In the genomic region with DNA sequence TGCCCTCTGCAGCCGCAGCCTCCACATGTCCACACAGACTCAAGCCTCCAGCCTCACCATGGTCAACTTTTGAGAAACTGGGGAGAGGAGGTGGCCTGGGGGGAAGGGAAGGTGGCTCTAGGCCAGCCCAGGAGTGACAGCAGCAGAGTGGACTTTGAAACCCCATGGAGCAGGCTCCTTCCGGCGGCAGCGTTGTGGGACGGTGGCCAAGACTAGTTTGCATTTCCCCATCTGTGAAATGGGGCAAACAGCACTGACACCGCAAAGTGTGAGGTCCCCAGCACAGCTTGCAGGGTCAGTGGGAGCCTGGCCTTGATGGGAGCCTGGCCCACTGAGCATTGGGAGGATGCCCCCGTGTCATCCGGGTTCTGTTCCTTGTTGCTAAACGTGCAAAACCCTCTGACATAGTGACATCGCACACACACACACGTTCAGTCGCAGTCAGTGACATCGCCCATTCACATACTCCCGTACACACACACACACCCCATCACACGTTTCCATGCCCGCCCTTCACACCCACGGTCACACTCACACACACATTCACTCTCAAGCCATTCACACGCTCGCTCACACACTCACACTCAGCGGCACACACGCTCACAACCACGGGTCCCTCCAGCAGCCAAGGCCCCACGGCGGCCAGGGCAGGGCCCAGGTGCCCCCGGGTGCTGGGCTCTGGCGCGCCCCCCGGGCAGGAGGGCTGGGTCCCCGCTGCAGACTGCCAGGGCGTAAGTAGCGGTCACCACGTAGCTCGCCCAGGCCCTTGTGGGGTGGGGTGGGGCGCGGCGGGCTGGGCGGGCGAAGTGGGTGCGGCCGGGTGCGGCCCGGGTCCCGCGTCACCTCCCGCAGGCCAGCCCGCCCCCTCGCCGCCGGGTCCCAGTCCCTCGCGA, we compare ENCODE assay signal across 8 cellular contexts. TPM values are rescaled to one million over a fixed set of nuclear protein-coding genes. Genes with fewer than 3 reads are reported as not detected.
DNase-seq lines count a peak whose midpoint lies in the region; ATAC-seq and TF ChIP-seq lines count a peak whose summit lies in the region.

No MANE protein-coding gene starts in this region.

- peaks cover 14 to 47% (median 31%) of the 10 kb centered on the region in 4 donors for H3K4me1 Mint-ChIP-seq in CD4-positive, alpha-beta memory T cell
- peaks cover 26% of the 10 kb centered on the region for H3K4me1 Mint-ChIP-seq in activated CD4-positive, alpha-beta T cell treated with anti-CD3 and anti-CD28 coated beads for 36 hours
- H3K4me1 Mint-ChIP-seq in endothelial cell (ENCODE audit: unreplicated experiment), result peaks cover 32% of the 10 kb centered on the region

- H3K36me3 Mint-ChIP-seq in CD4-positive, alpha-beta memory T cell, result peaks cover 0 to 2% of the 10 kb centered on the region in 2 donors
- peaks cover 2% of the 10 kb centered on the region for H3K36me3 Mint-ChIP-seq in activated CD4-positive, alpha-beta T cell treated with anti-CD3 and anti-CD28 coated beads for 36 hours (ENCODE audit: low read depth)
- peaks cover 4% of the 10 kb centered on the region for H3K36me3 Mint-ChIP-seq in endothelial cell (ENCODE audit: low read depth, unreplicated experiment)

- POLR2A ChIA-PET in CD4-positive, alpha-beta memory T cell (lab: Charles Lee; ENCODE audit: partially characterized antibody), result interaction anchor here (1.0 to 4.9 kb wide), 4 partner anchors 12 to 366 kb away, joined by 4 to 59 read pairs (median 5); a partner anchor contains a TSS
- POLR2A ChIA-PET in activated CD4-positive, alpha-beta T cell treated with anti-CD3 and anti-CD28 coated beads for 36 hours (lab: Charles Lee), result interaction anchor here (4.7 kb wide), 1 partner anchor 34 kb away, joined by 53 read pairs; a partner anchor contains a TSS

- CTCF ChIA-PET in CD4-positive, alpha-beta memory T cell (lab: Charles Lee; ENCODE audit: partially characterized antibody), result interaction anchor here (1.3 to 5.3 kb wide), 3 partner anchors 12 to 27 kb away, joined by 4 to 18 read pairs (median 4); no protein-coding TSS in a partner anchor
- CTCF ChIA-PET in activated CD4-positive, alpha-beta T cell treated with anti-CD3 and anti-CD28 coated beads for 36 hours (lab: Charles Lee), result interaction anchor here (0.7 kb wide), 1 partner anchor 27 kb away, joined by 3 read pairs; no protein-coding TSS in a partner anchor

- peak; percentile 23 for ATAC-seq in GM21360 (IDR thresholded peaks at IDR 0.05; ENCODE audit: unreplicated experiment)
- peak; percentile 54 for ATAC-seq in activated CD4-positive, alpha-beta T cell treated with anti-CD3 and anti-CD28 coated beads for 36 hours

- peak overlapping the region; percentile 90 to 100 (median 100) for H3K27ac Mint-ChIP-seq in CD4-positive, alpha-beta memory T cell
- peak overlapping the region; percentile 92 for H3K27ac Mint-ChIP-seq in activated CD4-positive, alpha-beta T cell treated with anti-CD3 and anti-CD28 coated beads for 36 hours
- peak overlapping the region; percentile 90 for H3K27ac Mint-ChIP-seq in endothelial cell (ENCODE audit: unreplicated experiment)

- H3K27me3 Mint-ChIP-seq in CD4-positive, alpha-beta memory T cell, result no peaks in the 10 kb centered on the region
- no peaks in the 10 kb centered on the region for H3K27me3 Mint-ChIP-seq in activated CD4-positive, alpha-beta T cell treated with anti-CD3 and anti-CD28 coated beads for 36 hours
- peaks cover 9% of the 10 kb centered on the region for H3K27me3 Mint-ChIP-seq in endothelial cell (ENCODE audit: unreplicated experiment)

- DNase-seq in CD4-positive, alpha-beta memory T cell, result peak in 3 of 5 donors; percentile 41 to 58 (median 49)
- DNase-seq in HUDEP-2 (lab: John Stamatoyannopoulos, UW; ENCODE audit: unreplicated experiment in 76 of 76) (peak in 49 of 76 experiments; percentile 6 to 75 (median 59)), endothelial cell (ENCODE audit: low spot score) (no peak), mucosa of gallbladder (ENCODE audit: low spot score) (peak; percentile 84), foreskin melanocyte (no peak)
- DNase-seq in activated CD4-positive, alpha-beta T cell treated with anti-CD3 and anti-CD28 coated beads for 36 hours, result peak; percentile 57

- WGBS in thymus, result 6% methylated on average over 51 of the region's 51 CpGs

- no peak for TF ChIP-seq CTCF in endothelial cell (IDR thresholded peaks at IDR 0.05; ENCODE audit: unreplicated experiment)

- no peaks in the 10 kb centered on the region for H3K36me3 ChIP-seq in CD4-positive, alpha-beta memory T cell (ENCODE audit: insufficient read depth, low read length)
- H3K36me3 ChIP-seq in thymus (ENCODE audit: control insufficient read depth, insufficient read depth), result peaks cover 10% of the 10 kb centered on the region

- H3K27ac ChIP-seq in CD4-positive, alpha-beta memory T cell (ENCODE audit: low read depth, low read length), result peak overlapping the region; percentile 69
- H3K27ac ChIP-seq in thymus (ENCODE audit: low read depth), result peak overlapping the region; percentile 84

- peak overlapping the region; percentile 65 to 86 for H3K4me3 ChIP-seq in CD4-positive, alpha-beta memory T cell (ENCODE audit: low read length in 2 of 2)
- peak overlapping the region; percentile 93 for H3K4me3 ChIP-seq in thymus (ENCODE audit: low read length)

- H3K4me1 ChIP-seq in CD4-positive, alpha-beta memory T cell (ENCODE audit: insufficient read depth, low read length), result peaks cover 50% of the 10 kb centered on the region
- H3K4me1 ChIP-seq in thymus (ENCODE audit: control insufficient read depth, insufficient read depth, low read length), result peaks cover 13% of the 10 kb centered on the region

- H3K9me3 ChIP-seq in CD4-positive, alpha-beta memory T cell (ENCODE audit: control insufficient read depth in 1 of 2, low read length in 2 of 2), result no peaks in the 10 kb centered on the region
- no peaks in the 10 kb centered on the region for H3K9me3 ChIP-seq in thymus (ENCODE audit: control insufficient read depth)

- intact Hi-C loops in CD4-positive, alpha-beta memory T cell (cut with micrococcal nuclease), result loop anchor here (1.0 kb wide), 2 partner anchors 33 to 209 kb away; a partner anchor contains a TSS
- intact Hi-C loops in activated CD4-positive, alpha-beta T cell treated with anti-CD3 and anti-CD28 coated beads for 36 hours (cut with DNase I, micrococcal nuclease), result loop anchor here (1.0 to 2.0 kb wide), 12 partner anchors 14 to 569 kb away; a partner anchor contains a TSS

- H3K4me3 Mint-ChIP-seq in CD4-positive, alpha-beta memory T cell, result peak overlapping the region; percentile 98 to 100 (median 99)
- peak overlapping the region; percentile 92 for H3K4me3 Mint-ChIP-seq in activated CD4-positive, alpha-beta T cell treated with anti-CD3 and anti-CD28 coated beads for 36 hours
- peak overlapping the region; percentile 100 for H3K4me3 Mint-ChIP-seq in endothelial cell (ENCODE audit: unreplicated experiment)

- peaks cover 0 to 2% (median 0%) of the 10 kb centered on the region in 8 donors for H3K9me3 Mint-ChIP-seq in CD4-positive, alpha-beta memory T cell
- no peaks in the 10 kb centered on the region for H3K9me3 Mint-ChIP-seq in activated CD4-positive, alpha-beta T cell treated with anti-CD3 and anti-CD28 coated beads for 36 hours (ENCODE audit: low read depth)
- no peaks in the 10 kb centered on the region for H3K9me3 Mint-ChIP-seq in endothelial cell (ENCODE audit: unreplicated experiment)

- no peaks in the 10 kb centered on the region for H3K27me3 ChIP-seq in CD4-positive, alpha-beta memory T cell (ENCODE audit: insufficient read depth, low read length)
- no peaks in the 10 kb centered on the region for H3K27me3 ChIP-seq in thymus (ENCODE audit: control insufficient read depth, insufficient read depth)

RNA-seq across cellular contexts. Expression of a gene that starts 0.6 kb away (rescaled TPM):
- 10 to 100 TPM; 42.7 to 43.2 TPM for total RNA-seq in CD4-positive, alpha-beta memory T cell
- polyA plus RNA-seq in CD4-positive, alpha-beta memory T cell, result 10 to 100 TPM; 46.4 to 91.1 TPM
- total RNA-seq in activated CD4-positive, alpha-beta T cell treated with anti-CD3 and anti-CD28 coated beads for 36 hours, result 100 to 1,000 TPM in 1 of 2 experiments, 10 to 100 TPM in 1; 79.5 to 101 TPM
- total RNA-seq in endothelial cell (ENCODE audit: unreplicated experiment) (125 TPM), mucosa of gallbladder (240 TPM)
- polyA plus RNA-seq in thymus, result 70.7 TPM

RNA-seq across cellular contexts. Expression of a gene that starts 8.2 kb away (rescaled TPM):
- 1 to 10 TPM; 1.9 to 2.1 TPM for total RNA-seq in CD4-positive, alpha-beta memory T cell
- under 1 TPM in 1 of 2 donors, not detected in 1; 0.78 TPM for polyA plus RNA-seq in CD4-positive, alpha-beta memory T cell
- under 1 TPM; 0.54 to 0.69 TPM for total RNA-seq in activated CD4-positive, alpha-beta T cell treated with anti-CD3 and anti-CD28 coated beads for 36 hours
- total RNA-seq in endothelial cell (ENCODE audit: unreplicated experiment) (0.82 TPM), mucosa of gallbladder (1.7 TPM)
- 0.07 TPM for polyA plus RNA-seq in thymus

RNA-seq across cellular contexts. Expression of a gene that starts 33.9 kb away (rescaled TPM):
- total RNA-seq in CD4-positive, alpha-beta memory T cell, result 10 to 100 TPM; 80.6 to 82.3 TPM
- 10 to 100 TPM; 66.1 to 74.9 TPM for polyA plus RNA-seq in CD4-positive, alpha-beta memory T cell
- total RNA-seq in activated CD4-positive, alpha-beta T cell treated with anti-CD3 and anti-CD28 coated beads for 36 hours, result 10 to 100 TPM; 77.6 to 88.6 TPM
- total RNA-seq in endothelial cell (ENCODE audit: unreplicated experiment) (50.0 TPM), mucosa of gallbladder (75.8 TPM)
- polyA plus RNA-seq in thymus, result 29.8 TPM

Comparison
In these comparisons a context has a peak if more than half of its experiments do, and no peak if none do; other contexts are left out.
1. DNase-seq: peak in CD4-positive, alpha-beta memory T cell (3 of 5), HUDEP-2 (49 of 76), activated CD4-positive, alpha-beta T cell treated with anti-CD3 and anti-CD28 coated beads for 36 hours (single experiment) and mucosa of gallbladder (single experiment); none in endothelial cell (single experiment) and foreskin melanocyte (single experiment).
2. Peak in every context shown above with its lines, with median percentiles within 50 percentile points of each other: H3K27ac Mint-ChIP-seq and H3K4me3 Mint-ChIP-seq.